34 cellular contexts compared by ENCODE assay signal in genomic region chr10:15700078-15700477, GRCh38. TPM values are rescaled to one million over a fixed set of nuclear protein-coding genes. Genes with fewer than 3 reads are reported as not detected.
"Had no signal": no experiment of that assay in that cellular context is flagged by ENCODE, and none has a peak within 500 bp of the region (broad histone marks: within the 10 kb centered on the region; RNA-seq: fewer than 3 reads in every experiment).

No MANE protein-coding gene starts in this region.

- H3K4me3 Mint-ChIP-seq: activated B cell treated with CpG ODN at 0.5 μM for 24 hours; activated CD4-positive, alpha-beta memory T cell treated with anti-CD3 and anti-CD28 coated beads for 36 hours; activated CD4-positive, alpha-beta T cell treated with anti-CD3 and anti-CD28 coated beads, Interleukin-2, amount 10 ng/mL, durations not matched to agents 24 days and 14 days; activated CD8-positive, alpha-beta T cell treated with anti-CD3 and anti-CD28 coated beads for 36 hours; activated naive CD4-positive, alpha-beta T cell treated with anti-CD3 and anti-CD28 coated beads, Interleukin-2, amount 10 ng/mL, durations not matched to agents 7 days and 5 days; activated naive CD4-positive, alpha-beta T cell treated with anti-CD3 and anti-CD28 coated beads, Interleukin-2, amount 50 U/mL, for 24 hours; activated naive CD8-positive, alpha-beta T cell; activated naive CD8-positive, alpha-beta T cell treated with anti-CD3 and anti-CD28 coated beads, Interleukin-2, amount 10 ng/mL, durations not matched to agents 7 days and 5 days; activated naive CD8-positive, alpha-beta T cell treated with anti-CD3 and anti-CD28 coated beads, Interleukin-2, amount 50 U/mL, for 24 hours; activated T-cell treated with anti-CD3 and anti-CD28 coated beads, Interleukin-2, amount 50 U/mL, for 24 hours; brain; central memory CD8-positive, alpha-beta T cell; T-helper 1 cell treated with Interleukin-12 subunit alpha and Interleukin-12 subunit beta and Interleukin-4 antibody, amounts not matched to agents 30 μg/mL and 1 μg/mL, for 36 hours; T-helper 2 cell treated with Interferon-gamma antibody and Interleukin-4, amounts not matched to agents 5 μg/mL and 100 μg/mL, for 36 hours had no signal

- H3K9me3 Mint-ChIP-seq: activated CD4-positive, alpha-beta memory T cell treated with anti-CD3 and anti-CD28 coated beads for 36 hours; activated CD4-positive, alpha-beta T cell treated with anti-CD3 and anti-CD28 coated beads, Interleukin-2, amount 10 ng/mL, durations not matched to agents 24 days and 14 days; activated CD8-positive, alpha-beta T cell treated with anti-CD3 and anti-CD28 coated beads for 36 hours; activated naive CD4-positive, alpha-beta T cell treated with anti-CD3 and anti-CD28 coated beads, Interleukin-2, amount 10 ng/mL, durations not matched to agents 7 days and 5 days; activated naive CD4-positive, alpha-beta T cell treated with anti-CD3 and anti-CD28 coated beads, Interleukin-2, amount 50 U/mL, for 24 hours; activated naive CD8-positive, alpha-beta T cell treated with anti-CD3 and anti-CD28 coated beads, Interleukin-2, amount 10 ng/mL, durations not matched to agents 7 days and 5 days; activated naive CD8-positive, alpha-beta T cell treated with anti-CD3 and anti-CD28 coated beads, Interleukin-2, amount 50 U/mL, for 24 hours; activated T-helper 2 cell treated with anti-CD3 and anti-CD28 coated beads, Interferon-gamma antibody, Interleukin-2, Interleukin-4, amounts not matched to agents 10 μg/mL and 5 μg/mL and 100 μg/mL, durations not matched to agents 14 hours and 24 hours and 36 hours; central memory CD8-positive, alpha-beta T cell; T-helper 1 cell treated with Interleukin-12 subunit alpha and Interleukin-12 subunit beta and Interleukin-4 antibody, amounts not matched to agents 30 μg/mL and 1 μg/mL, for 36 hours; T-helper 2 cell treated with Interferon-gamma antibody and Interleukin-4, amounts not matched to agents 5 μg/mL and 100 μg/mL, for 36 hours had no signal

- H3K27me3 ChIP-seq: ascending aorta, cardiac muscle cell had no signal

- H3K9me3 ChIP-seq: ascending aorta had no signal

- H3K27ac ChIP-seq: cardiac muscle cell, VCaP had no signal

- H3K4me3 ChIP-seq: ascending aorta, cardiac muscle cell had no signal

- H3K36me3 ChIP-seq: cardiac muscle cell had no signal

- DNase-seq: activated B cell treated with CpG ODN at 0.5 μM for 24 hours; activated CD4-positive, alpha-beta memory T cell treated with anti-CD3 and anti-CD28 coated beads for 36 hours; activated CD4-positive, alpha-beta T cell treated with anti-CD3 and anti-CD28 coated beads for 4 hours; activated CD4-positive, alpha-beta T cell treated with anti-CD3 and anti-CD28 coated beads, Interleukin-2, amount 50 U/mL, for 1 hour; activated CD4-positive, alpha-beta T cell treated with anti-CD3 and anti-CD28 coated beads, Interleukin-2, amount 50 U/mL, for 4 hours; activated CD4-positive, CD25-positive, alpha-beta regulatory T cell treated with anti-CD3 and anti-CD28 coated beads, Interleukin-2, amount 50 U/mL, for 72 hours; activated CD8-positive, alpha-beta memory T cell treated with anti-CD3 and anti-CD28 coated beads, Interleukin-2, amount 50 U/mL, for 4 hours; activated CD8-positive, alpha-beta T cell treated with anti-CD3 and anti-CD28 coated beads for 36 hours; activated effector memory CD4-positive, alpha-beta T cell treated with Interleukin-2 at 50 U/mL for 16 hours; activated gamma-delta T cell; activated naive CD4-positive, alpha-beta T cell treated with anti-CD3 and anti-CD28 coated beads, Interleukin-2, amount 10 ng/mL, durations not matched to agents 7 days and 5 days; activated naive CD4-positive, alpha-beta T cell treated with Interleukin-2 at 50 U/mL for 16 hours; activated naive CD8-positive, alpha-beta T cell treated with anti-CD3 and anti-CD28 coated beads, Interleukin-2, amount 10 ng/mL, durations not matched to agents 7 days and 5 days; activated naive CD8-positive, alpha-beta T cell treated with anti-CD3 and anti-CD28 coated beads, Interleukin-2, amount 50 U/mL, for 24 hours; activated T-cell treated with anti-CD3 and anti-CD28 coated beads, Interleukin-2, amount 50 U/mL, for 24 hours; activated T-cell treated with anti-CD3 and anti-CD28 coated beads, Interleukin-2, amount 50 U/mL, for 48 hours; amygdala; anterior cingulate cortex; caudate nucleus; cerebellar nuclear complex; T-helper 2 cell; T-helper 9 cell had no signal

- ATAC-seq: activated CD8-positive, alpha-beta T cell treated with anti-CD3 and anti-CD28 coated beads for 36 hours; activated naive CD8-positive, alpha-beta T cell treated with anti-CD3 and anti-CD28 coated beads, Interleukin-2, amount 50 U/mL, for 24 hours had no signal

- H3K36me3 Mint-ChIP-seq: activated CD4-positive, alpha-beta memory T cell treated with anti-CD3 and anti-CD28 coated beads for 36 hours; activated naive CD4-positive, alpha-beta T cell treated with anti-CD3 and anti-CD28 coated beads, Interleukin-2, amount 10 ng/mL, durations not matched to agents 7 days and 5 days; activated naive CD4-positive, alpha-beta T cell treated with anti-CD3 and anti-CD28 coated beads, Interleukin-2, amount 50 U/mL, for 24 hours; activated naive CD8-positive, alpha-beta T cell; activated naive CD8-positive, alpha-beta T cell treated with anti-CD3 and anti-CD28 coated beads, Interleukin-2, amount 10 ng/mL, durations not matched to agents 7 days and 5 days; brain had no signal

- H3K27ac Mint-ChIP-seq: activated B cell treated with CpG ODN at 0.5 μM for 24 hours; activated CD4-positive, alpha-beta memory T cell treated with anti-CD3 and anti-CD28 coated beads for 36 hours; activated CD4-positive, alpha-beta T cell treated with anti-CD3 and anti-CD28 coated beads, Interleukin-2, amount 10 ng/mL, durations not matched to agents 24 days and 14 days; activated CD8-positive, alpha-beta T cell treated with anti-CD3 and anti-CD28 coated beads for 36 hours; activated naive CD4-positive, alpha-beta T cell treated with anti-CD3 and anti-CD28 coated beads, Interleukin-2, amount 10 ng/mL, durations not matched to agents 7 days and 5 days; activated naive CD4-positive, alpha-beta T cell treated with anti-CD3 and anti-CD28 coated beads, Interleukin-2, amount 50 U/mL, for 24 hours; activated naive CD8-positive, alpha-beta T cell; activated naive CD8-positive, alpha-beta T cell treated with anti-CD3 and anti-CD28 coated beads, Interleukin-2, amount 10 ng/mL, durations not matched to agents 7 days and 5 days; activated naive CD8-positive, alpha-beta T cell treated with anti-CD3 and anti-CD28 coated beads, Interleukin-2, amount 50 U/mL, for 24 hours; activated T-cell treated with anti-CD3 and anti-CD28 coated beads, Interleukin-2, amount 50 U/mL, for 24 hours; activated T-helper 2 cell treated with anti-CD3 and anti-CD28 coated beads, Interferon-gamma antibody, Interleukin-2, Interleukin-4, amounts not matched to agents 10 μg/mL and 5 μg/mL and 100 μg/mL, durations not matched to agents 14 hours and 24 hours and 36 hours; brain; T-helper 1 cell treated with Interleukin-12 subunit alpha and Interleukin-12 subunit beta and Interleukin-4 antibody, amounts not matched to agents 30 μg/mL and 1 μg/mL, for 36 hours; T-helper 2 cell treated with Interferon-gamma antibody and Interleukin-4, amounts not matched to agents 5 μg/mL and 100 μg/mL, for 36 hours had no signal

- H3K27me3 Mint-ChIP-seq: activated B cell treated with CpG ODN at 0.5 μM for 24 hours; activated CD4-positive, alpha-beta memory T cell treated with anti-CD3 and anti-CD28 coated beads for 36 hours; activated naive CD4-positive, alpha-beta T cell treated with anti-CD3 and anti-CD28 coated beads, Interleukin-2, amount 10 ng/mL, durations not matched to agents 7 days and 5 days; activated naive CD8-positive, alpha-beta T cell treated with anti-CD3 and anti-CD28 coated beads, Interleukin-2, amount 10 ng/mL, durations not matched to agents 7 days and 5 days had no signal

- H3K4me1 Mint-ChIP-seq: activated B cell treated with CpG ODN at 0.5 μM for 24 hours; activated CD4-positive, alpha-beta T cell treated with anti-CD3 and anti-CD28 coated beads, Interleukin-2, amount 10 ng/mL, durations not matched to agents 24 days and 14 days; activated naive CD4-positive, alpha-beta T cell treated with anti-CD3 and anti-CD28 coated beads, Interleukin-2, amount 50 U/mL, for 24 hours; activated naive CD8-positive, alpha-beta T cell treated with anti-CD3 and anti-CD28 coated beads, Interleukin-2, amount 10 ng/mL, durations not matched to agents 7 days and 5 days; activated naive CD8-positive, alpha-beta T cell treated with anti-CD3 and anti-CD28 coated beads, Interleukin-2, amount 50 U/mL, for 24 hours; brain; central memory CD8-positive, alpha-beta T cell had no signal

RNA-seq across cellular contexts. Expression of gene ITGA8, which starts 19.6 kb away (rescaled TPM):
- total RNA-seq: activated B cell treated with CpG ODN at 0.5 μM for 24 hours; activated CD4-positive, alpha-beta memory T cell treated with anti-CD3 and anti-CD28 coated beads for 36 hours; activated CD4-positive, alpha-beta T cell treated with anti-CD3 and anti-CD28 coated beads, Interleukin-2, amount 10 ng/mL, durations not matched to agents 24 days and 14 days; activated CD8-positive, alpha-beta memory T cell treated with anti-CD3 and anti-CD28 coated beads for 36 hours; activated CD8-positive, alpha-beta T cell treated with anti-CD3 and anti-CD28 coated beads for 36 hours; activated naive CD8-positive, alpha-beta T cell treated with anti-CD3 and anti-CD28 coated beads, Interleukin-2, amount 10 ng/mL, durations not matched to agents 7 days and 5 days; activated T-helper 2 cell treated with anti-CD3 and anti-CD28 coated beads, Interferon-gamma antibody, Interleukin-2, Interleukin-4, amounts not matched to agents 10 μg/mL and 5 μg/mL and 100 μg/mL, durations not matched to agents 14 hours and 24 hours and 36 hours had no signal
